Comparison of ENCODE assay signal across 16 cellular contexts in genomic region chr13:25874064-25874737, GRCh38.
DNase-seq lines count a peak whose midpoint lies in the region; ATAC-seq and TF ChIP-seq lines count a peak whose summit lies in the region.
"Had no signal": no experiment of that assay in that cellular context is flagged by ENCODE, and none has a peak within 500 bp of the region (broad histone marks: within the 10 kb centered on the region; RNA-seq: fewer than 3 reads in every experiment).

No MANE protein-coding gene starts in this region.

- H3K27me3 Mint-ChIP-seq in activated CD4-positive, alpha-beta T cell treated with anti-CD3 and anti-CD28 coated beads, Interleukin-2, amount 10 ng/mL, durations not matched to agents 24 days and 14 days = no peaks in the 10 kb centered on the region
- no peaks in the 10 kb centered on the region for H3K27me3 Mint-ChIP-seq in activated naive CD8-positive, alpha-beta T cell
- no peaks in the 10 kb centered on the region for H3K27me3 Mint-ChIP-seq in chondrocyte (ENCODE audit: low read depth)
- H3K27me3 Mint-ChIP-seq: type B pancreatic cell had no signal

- peaks cover 62% of the 10 kb centered on the region for H3K4me1 Mint-ChIP-seq in activated CD4-positive, alpha-beta T cell treated with anti-CD3 and anti-CD28 coated beads, Interleukin-2, amount 10 ng/mL, durations not matched to agents 24 days and 14 days
- H3K4me1 Mint-ChIP-seq in activated naive CD8-positive, alpha-beta T cell (ENCODE audit: low read depth) = peaks cover 75% of the 10 kb centered on the region
- H3K4me1 Mint-ChIP-seq in chondrocyte (ENCODE audit: low read depth) = peaks cover 7% of the 10 kb centered on the region
- H3K4me1 Mint-ChIP-seq: activated B cell treated with CpG ODN at 0.5 μM for 24 hours had no signal

- H3K36me3 Mint-ChIP-seq in activated CD4-positive, alpha-beta T cell treated with anti-CD3 and anti-CD28 coated beads, Interleukin-2, amount 10 ng/mL, durations not matched to agents 24 days and 14 days (ENCODE audit: low read depth) = peaks cover 8% of the 10 kb centered on the region
- peaks cover 2% of the 10 kb centered on the region for H3K36me3 Mint-ChIP-seq in activated naive CD8-positive, alpha-beta T cell
- H3K36me3 Mint-ChIP-seq in chondrocyte (ENCODE audit: low read depth) = no peaks in the 10 kb centered on the region
- H3K36me3 Mint-ChIP-seq: type B pancreatic cell had no signal

- H3K4me3 ChIP-seq in psoas muscle = no peak overlapping the region
- H3K4me3 ChIP-seq in uterus = no peak overlapping the region
- no peak overlapping the region for H3K4me3 ChIP-seq in tibial nerve
- H3K4me3 ChIP-seq: GM23248, skin epidermis had no signal

- H3K27me3 ChIP-seq in psoas muscle (ENCODE audit: insufficient read depth in 3 of 3, low read length in 2 of 3) (no peaks in the 10 kb centered on the region), uterus (no peaks in the 10 kb centered on the region), tibial nerve (no peaks in the 10 kb centered on the region)

- no peak for DNase-seq in activated CD4-positive, alpha-beta T cell treated with anti-CD3 and anti-CD28 coated beads, Interleukin-2, amount 10 ng/mL, durations not matched to agents 24 days and 14 days
- no peak for DNase-seq in activated CD4-positive, alpha-beta T cell treated with anti-CD3 and anti-CD28 coated beads, Interleukin-2, amount 50 U/mL, for 4 hours
- DNase-seq in M059J (ENCODE audit: low read depth) = peak; percentile 12
- DNase-seq in psoas muscle = no peak
- DNase-seq in uterus = no peak
- DNase-seq in tibial nerve (ENCODE audit: low spot score in 2 of 2) = no peak
- no peak for DNase-seq in chondrocyte (ENCODE audit: low spot score)
- DNase-seq: activated B cell treated with CpG ODN at 0.5 μM for 24 hours, anterior cingulate cortex, foreskin melanocyte, GM23248, left ventricle myocardium superior, NCI-H1436 treated with DMSO at 0.1 percent for 48 hours had no signal

- H3K27ac ChIP-seq in psoas muscle (peak overlapping the region; percentile 34), uterus (no peak overlapping the region), tibial nerve (no peak overlapping the region)
- H3K27ac ChIP-seq: GM23248 had no signal

- H3K36me3 ChIP-seq in psoas muscle (ENCODE audit: insufficient read depth in 1 of 2, low read depth in 1 of 2) = no peaks in the 10 kb centered on the region
- H3K36me3 ChIP-seq in uterus = no peaks in the 10 kb centered on the region
- H3K36me3 ChIP-seq in tibial nerve = no peaks in the 10 kb centered on the region

- TF ChIP-seq POLR2A in uterus (IDR thresholded peaks at IDR 0.05) (no peak), tibial nerve (IDR thresholded peaks at IDR 0.05) (no peak)

- no peak for TF ChIP-seq CTCF in psoas muscle (IDR thresholded peaks at IDR 0.05)
- no peak for TF ChIP-seq CTCF in uterus (IDR thresholded peaks at IDR 0.05)
- TF ChIP-seq CTCF in tibial nerve (IDR thresholded peaks at IDR 0.05) = no peak
- no peak for TF ChIP-seq CTCF in chondrocyte (IDR thresholded peaks at IDR 0.05)

- H3K4me3 Mint-ChIP-seq in activated CD4-positive, alpha-beta T cell treated with anti-CD3 and anti-CD28 coated beads, Interleukin-2, amount 10 ng/mL, durations not matched to agents 24 days and 14 days = peak overlapping the region; percentile 54
- H3K4me3 Mint-ChIP-seq in activated naive CD8-positive, alpha-beta T cell = peak overlapping the region; percentile 59
- no peak overlapping the region for H3K4me3 Mint-ChIP-seq in chondrocyte (ENCODE audit: unreplicated experiment)
- H3K4me3 Mint-ChIP-seq: activated B cell treated with CpG ODN at 0.5 μM for 24 hours, type B pancreatic cell had no signal

- ATAC-seq in psoas muscle = no peak
- ATAC-seq: left ventricle myocardium superior had no signal

- H3K9me3 ChIP-seq in psoas muscle (no peaks in the 10 kb centered on the region), uterus (no peaks in the 10 kb centered on the region), tibial nerve (no peaks in the 10 kb centered on the region)

- intact Hi-C loops in activated CD4-positive, alpha-beta T cell treated with anti-CD3 and anti-CD28 coated beads, Interleukin-2, amount 10 ng/mL, durations not matched to agents 24 days and 14 days (cut with micrococcal nuclease) = loop anchor here (10.0 kb wide), 1 partner anchor 589 kb away; the partner anchor contains the start of gene MTMR6
- intact Hi-C loops in psoas muscle (cut with DNase I) (no loop called here), uterus (cut with DNase I; ENCODE audit: low total_unique reads) (no loop called here)

- peaks cover 17% of the 10 kb centered on the region for H3K9me3 Mint-ChIP-seq in activated CD4-positive, alpha-beta T cell treated with anti-CD3 and anti-CD28 coated beads, Interleukin-2, amount 10 ng/mL, durations not matched to agents 24 days and 14 days
- peaks cover 16% of the 10 kb centered on the region for H3K9me3 Mint-ChIP-seq in activated naive CD8-positive, alpha-beta T cell (ENCODE audit: low read depth)
- H3K9me3 Mint-ChIP-seq in chondrocyte (ENCODE audit: low read depth) = no peaks in the 10 kb centered on the region
- H3K9me3 Mint-ChIP-seq: activated B cell treated with CpG ODN at 0.5 μM for 24 hours, type B pancreatic cell had no signal

- H3K27ac Mint-ChIP-seq in activated CD4-positive, alpha-beta T cell treated with anti-CD3 and anti-CD28 coated beads, Interleukin-2, amount 10 ng/mL, durations not matched to agents 24 days and 14 days = peak overlapping the region; percentile 17
- H3K27ac Mint-ChIP-seq in activated naive CD8-positive, alpha-beta T cell = peak overlapping the region; percentile 90
- no peak overlapping the region for H3K27ac Mint-ChIP-seq in chondrocyte (ENCODE audit: unreplicated experiment)
- H3K27ac Mint-ChIP-seq: activated B cell treated with CpG ODN at 0.5 μM for 24 hours, type B pancreatic cell had no signal

- 82 to 83% (median 83%) methylated on average over 11 of the region's 11 CpGs for WGBS in psoas muscle, 3 donors
- WGBS in tibial nerve, 2 donors = 88 to 91% methylated on average over 11 of the region's 11 CpGs

- peaks cover 7% of the 10 kb centered on the region for H3K4me1 ChIP-seq in psoas muscle
- no peaks in the 10 kb centered on the region for H3K4me1 ChIP-seq in uterus
- H3K4me1 ChIP-seq in tibial nerve = no peaks in the 10 kb centered on the region

- TF ChIP-seq EP300 in tibial nerve (IDR thresholded peaks at IDR 0.05) = no peak
